17 cellular contexts compared by ENCODE assay signal in the genomic region with DNA sequence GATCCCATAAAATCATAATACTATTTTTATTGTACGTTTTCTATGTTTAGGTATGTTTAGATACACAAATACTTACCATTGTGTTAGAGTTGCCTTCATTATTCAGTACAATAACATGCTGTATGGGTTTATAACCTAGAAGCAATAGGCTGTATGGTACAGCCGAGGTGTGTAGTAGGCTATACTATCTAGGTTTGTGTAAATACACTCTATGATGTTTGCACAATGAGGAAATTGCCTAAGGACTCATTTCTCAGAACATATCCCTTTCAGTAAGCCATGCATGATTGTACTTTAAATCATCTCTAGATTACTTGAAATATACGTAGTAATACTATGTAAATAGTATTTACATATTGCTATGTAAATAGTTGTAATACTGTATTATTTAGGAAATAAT.
"Had no signal": no experiment of that assay in that cellular context is flagged by ENCODE, and none has a peak within 500 bp of the region (broad histone marks: within the 10 kb centered on the region; RNA-seq: fewer than 3 reads in every experiment).

No MANE protein-coding gene starts in this region.

- H3K27me3 ChIP-seq: thyroid gland had no signal

- FAIRE-seq: islet of Langerhans, TTC549 had no signal

- H3K4me3 ChIP-seq: thyroid gland had no signal

- DNase-seq: activated CD4-positive, alpha-beta T cell treated with anti-CD3 and anti-CD28 coated beads, Interleukin-2, amount 50 U/mL, for 4 hours; activated effector memory CD4-positive, alpha-beta T cell treated with anti-CD3 and anti-CD28 coated beads, Interleukin-2, amount 50 U/mL, for 16 hours; activated naive CD4-positive, alpha-beta T cell treated with anti-CD3 and anti-CD28 coated beads, Interleukin-2, amount 50 U/mL, for 16 hours; activated T-cell treated with anti-CD3 and anti-CD28 coated beads, Interleukin-2, amount 50 U/mL, for 72 hours; aorta; effector CD8-positive, alpha-beta T cell; midbrain; nephron progenitor cell; occipital lobe; posterior cingulate gyrus; stimulated activated CD4-positive, alpha-beta T cell treated with anti-CD3 and anti-CD28 coated beads, Interleukin-12 subunit alpha, Interleukin-12 subunit beta, amount 100 ng/mL, for 4 hours; stimulated activated CD4-positive, alpha-beta T cell treated with anti-CD3 and anti-CD28 coated beads, Interleukin-2, amount 100 ng/mL, for 24 hours; stimulated activated naive CD4-positive, alpha-beta T cell treated with Interleukin-2 at 50 U/mL for 16 hours; thyroid gland had no signal

- H3K4me1 Mint-ChIP-seq: nephron progenitor cell had no signal

- H3K27ac ChIP-seq: thyroid gland had no signal

- H3K9me3 Mint-ChIP-seq: activated T-cell treated with anti-CD3 and anti-CD28 coated beads, Interleukin-2, amount 50 U/mL, for 72 hours; dendritic cell treated with granulocyte-macrophage colony-stimulating factor and Interleukin-4, amounts not matched to agents 40 ng/mL and 50 ng/mL, for 4 days had no signal

- H3K4me1 ChIP-seq: thyroid gland had no signal

- H3K27ac Mint-ChIP-seq: activated T-cell treated with anti-CD3 and anti-CD28 coated beads, Interleukin-2, amount 50 U/mL, for 72 hours; dendritic cell treated with granulocyte-macrophage colony-stimulating factor and Interleukin-4, amounts not matched to agents 40 ng/mL and 50 ng/mL, for 4 days; nephron progenitor cell had no signal

- ATAC-seq: activated T-cell treated with anti-CD3 and anti-CD28 coated beads, Interleukin-2, amount 50 U/mL, for 72 hours had no signal

- H3K4me3 Mint-ChIP-seq: activated T-cell treated with anti-CD3 and anti-CD28 coated beads, Interleukin-2, amount 50 U/mL, for 72 hours; dendritic cell treated with granulocyte-macrophage colony-stimulating factor and Interleukin-4, amounts not matched to agents 40 ng/mL and 50 ng/mL, for 4 days; nephron progenitor cell had no signal

- H3K36me3 ChIP-seq: thyroid gland had no signal

- H3K9me3 ChIP-seq: thyroid gland had no signal
